18 cellular contexts compared by ENCODE assay signal in the genomic region with DNA sequence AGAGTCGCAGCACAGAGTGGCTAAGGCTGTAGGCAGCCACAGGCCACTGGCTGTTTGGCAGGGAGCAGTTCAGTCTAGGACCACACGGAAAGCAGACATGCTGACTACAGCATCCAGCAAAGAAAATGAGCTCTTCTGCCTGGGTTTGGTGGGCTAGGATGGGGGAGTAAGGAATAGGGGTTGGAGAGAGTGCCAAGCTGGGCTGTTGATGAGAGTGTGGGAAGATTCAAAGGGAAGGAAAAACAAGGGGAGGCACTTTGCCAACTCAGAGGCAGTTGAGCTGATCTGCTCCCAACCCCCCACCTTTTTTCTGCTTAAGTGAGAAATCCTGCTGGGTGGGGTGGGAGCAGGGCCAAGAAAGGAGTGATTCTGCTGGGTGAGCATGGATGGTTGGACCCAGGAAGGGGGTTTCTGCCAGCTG. TPM values are rescaled to one million over a fixed set of nuclear protein-coding genes. Genes with fewer than 3 reads are reported as not detected.
DNase-seq lines count a peak whose midpoint lies in the region; ATAC-seq and TF ChIP-seq lines count a peak whose summit lies in the region.
"Had no signal": no experiment of that assay in that cellular context is flagged by ENCODE, and none has a peak within 500 bp of the region (broad histone marks: within the 10 kb centered on the region; RNA-seq: fewer than 3 reads in every experiment).

No MANE protein-coding gene starts in this region.

- POLR2A ChIA-PET in T-cell (lab: Charles Lee): no interaction called here

- CTCF ChIA-PET in T-cell (lab: Charles Lee): no interaction called here

- TF ChIP-seq POLR2A in spleen (IDR thresholded peaks at IDR 0.05): no peak

- WGBS in right cardiac atrium: 51% methylated on average over 2 of the region's 2 CpGs
- WGBS in spleen, 5 donors: 67 to 83% (median 70%) methylated on average over 2 of the region's 2 CpGs

- intact Hi-C loops in right cardiac atrium (cut with DNase I): no loop called here
- intact Hi-C loops in spleen (cut with DNase I; ENCODE audit: low total_unique reads): no loop called here

- no peak overlapping the region for H3K4me3 Mint-ChIP-seq in T-cell
- H3K4me3 Mint-ChIP-seq: stimulated activated naive CD8-positive, alpha-beta T cell treated with anti-CD3 and anti-CD28 coated beads, Interleukin-15, Interleukin-2, amounts not matched to agents 100 ng/mL and 50 ng/mL, for 24 hours; T-helper 1 cell treated with Interleukin-12 subunit alpha and Interleukin-12 subunit beta and Interleukin-4 antibody, amounts not matched to agents 30 μg/mL and 1 μg/mL, for 36 hours had no signal

- H3K4me3 ChIP-seq in MG63: no peak overlapping the region
- no peak overlapping the region for H3K4me3 ChIP-seq in right cardiac atrium (ENCODE audit: low read length)
- no peak overlapping the region for H3K4me3 ChIP-seq in spleen

- ATAC-seq in right cardiac atrium (peak in 1 of 2 donors; percentile 74), T-cell (replicated peaks in 1 of 4) (no peak)
- ATAC-seq: left lobe of liver had no signal

- no peaks in the 10 kb centered on the region for H3K27me3 Mint-ChIP-seq in T-cell

- peaks cover 89% of the 10 kb centered on the region for H3K36me3 ChIP-seq in MG63
- H3K36me3 ChIP-seq in spleen: no peaks in the 10 kb centered on the region

- H3K4me1 Mint-ChIP-seq in T-cell: no peaks in the 10 kb centered on the region

- no peak for TF ChIP-seq CTCF in spleen (IDR thresholded peaks at IDR 0.05 in 8 of 11, conservative IDR thresholded peaks at IDR 0.05 in 3 of 11)

- H3K9me3 Mint-ChIP-seq in T-cell: no peaks in the 10 kb centered on the region
- H3K9me3 Mint-ChIP-seq: stimulated activated naive CD8-positive, alpha-beta T cell treated with anti-CD3 and anti-CD28 coated beads, Interleukin-15, Interleukin-2, amounts not matched to agents 100 ng/mL and 50 ng/mL, for 24 hours; T-helper 1 cell treated with Interleukin-12 subunit alpha and Interleukin-12 subunit beta and Interleukin-4 antibody, amounts not matched to agents 30 μg/mL and 1 μg/mL, for 36 hours had no signal

- peak; percentile 61 for DNase-seq in MG63
- DNase-seq in brain pericyte (ENCODE audit: low read depth, low spot score): peak; percentile 25
- DNase-seq in right cardiac atrium: peak; percentile 32 to 65 (median 65)
- DNase-seq in spleen: no peak
- no peak for DNase-seq in AG08396 (ENCODE audit: low spot score)
- DNase-seq in NCI-H1048 (lab: John Stamatoyannopoulos, UW): no peak
- DNase-seq in T-cell: no peak
- DNase-seq: activated CD4-positive, alpha-beta T cell treated with anti-CD3 and anti-CD28 coated beads, Interleukin-2, amount 50 U/mL, for 4 hours; activated gamma-delta T cell; Caco-2; foreskin fibroblast; GOT3; NCI-H146; OCI-M1; stimulated activated CD4-positive, alpha-beta T cell treated with anti-CD3 and anti-CD28 coated beads, Interleukin-4, amount 100 ng/mL, for 4 hours had no signal

- no peaks in the 10 kb centered on the region for H3K9me3 ChIP-seq in MG63
- H3K9me3 ChIP-seq in right cardiac atrium (ENCODE audit: control insufficient read depth, low read length): no peaks in the 10 kb centered on the region
- H3K9me3 ChIP-seq in spleen: no peaks in the 10 kb centered on the region
- H3K9me3 ChIP-seq: Caco-2 had no signal

- no peak overlapping the region for H3K27ac ChIP-seq in right cardiac atrium (ENCODE audit: low read length)
- peak overlapping the region in 6 of 8 donors; percentile 14 to 45 (median 22) for H3K27ac ChIP-seq in spleen

- peaks cover 7% of the 10 kb centered on the region for H3K4me1 ChIP-seq in right cardiac atrium (ENCODE audit: control insufficient read depth, insufficient read depth, low read length)
- H3K4me1 ChIP-seq in spleen: no peaks in the 10 kb centered on the region

- H3K27me3 ChIP-seq in MG63 (no peaks in the 10 kb centered on the region), right cardiac atrium (ENCODE audit: control insufficient read depth, insufficient read depth) (no peaks in the 10 kb centered on the region), spleen (replicated peaks in 1 of 7) (peaks cover 0 to 7% (median 0%) of the 10 kb centered on the region in 7 donors)

- H3K36me3 Mint-ChIP-seq in T-cell: no peaks in the 10 kb centered on the region

- H3K27ac Mint-ChIP-seq in T-cell: no peak overlapping the region
- H3K27ac Mint-ChIP-seq: stimulated activated naive CD8-positive, alpha-beta T cell treated with anti-CD3 and anti-CD28 coated beads, Interleukin-15, Interleukin-2, amounts not matched to agents 100 ng/mL and 50 ng/mL, for 24 hours; T-helper 1 cell treated with Interleukin-12 subunit alpha and Interleukin-12 subunit beta and Interleukin-4 antibody, amounts not matched to agents 30 μg/mL and 1 μg/mL, for 36 hours had no signal

RNA-seq across cellular contexts. Expression of a gene that starts 35.9 kb away (rescaled TPM):
- total RNA-seq in MG63 (2014; rRNA removed; shearing (Covaris generic); ENCODE audit: low replicate concordance): 38.1 and 40.0 TPM in 2 replicates
- total RNA-seq in right cardiac atrium (10 to 100 TPM in 2 of 4 donors, 1 to 10 TPM in 2; 8.0 to 14.2 (median 10.2) TPM), spleen (10 to 100 TPM; 19.7 to 44.9 (median 31.2) TPM), T-cell (under 1 TPM in 3 of 5 donors, not detected in 2; 0.03 to 0.12 (median 0.10) TPM)
- polyA plus RNA-seq in right cardiac atrium (3.0 TPM), spleen (1 to 10 TPM in 2 of 3 donors, under 1 TPM in 1; 0.98 to 3.7 (median 2.9) TPM)

Comparison
In these comparisons a context has a peak if more than half of its experiments do, and no peak if none do; other contexts are left out.
1. DNase-seq: peak in MG63 (single experiment), brain pericyte (single experiment) and right cardiac atrium (3 of 3); none in spleen (single experiment), AG08396 (single experiment), NCI-H1048 (single experiment) and T-cell (0 of 34).
2. RNA of a gene that starts 35.9 kb away (total RNA-seq): 38.1 to 40.0 TPM in MG63, 19.7 to 44.9 TPM in spleen and 8.0 to 14.2 TPM in right cardiac atrium; 0.03 to 0.12 TPM in T-cell; every median in the first group is over 4 times any median in the second.